ENCODE assay signal across 1 cellular context in genomic region chr3:133393204-133393603, GRCh38.
TF ChIP-seq lines count a peak whose summit lies in the region.

No MANE protein-coding gene starts in this region.

TF ChIP-seq in GM23338, 12 proteins besides CTCF, POLR2A, EP300 and RAD21 (continued from another document):
- TF ChIP-seq ETS1 (IDR thresholded peaks at IDR 0.05) (no peak), EZH2 (IDR thresholded peaks at IDR 0.05; ENCODE audit: low read depth, unreplicated experiment) (no peak), ZNF114 (CRISPR knock-in tag; IDR thresholded peaks at IDR 0.05) (no peak), EZH2phosphoT487 (IDR thresholded peaks at IDR 0.05; ENCODE audit: unreplicated experiment) (no peak), JUNB (IDR thresholded peaks at IDR 0.05; ENCODE audit: unreplicated experiment) (no peak), CREB1 (CRISPR knock-in tag; IDR thresholded peaks at IDR 0.05; ENCODE audit: low read depth) (no peak), ZNF331 (CRISPR knock-in tag; IDR thresholded peaks at IDR 0.05; ENCODE audit: low read depth) (no peak), ZNF462 (CRISPR knock-in tag; IDR thresholded peaks at IDR 0.05) (no peak), STAT1 (IDR thresholded peaks at IDR 0.05; ENCODE audit: unreplicated experiment) (no peak)
